ENCODE assay signal across 18 cellular contexts in genomic region chr15:35606345-35606744, GRCh38.
"Had no signal": no experiment of that assay in that cellular context is flagged by ENCODE, and none has a peak within 500 bp of the region (broad histone marks: within the 10 kb centered on the region; RNA-seq: fewer than 3 reads in every experiment).

No MANE protein-coding gene starts in this region.

- H3K27me3 ChIP-seq: body of pancreas, right lobe of liver, upper lobe of right lung had no signal

- H3K4me3 ChIP-seq: body of pancreas, psoas muscle, right lobe of liver, smooth muscle cell, upper lobe of right lung had no signal

- H3K4me2 ChIP-seq: smooth muscle cell had no signal

- H3K9me3 Mint-ChIP-seq: central memory CD8-positive, alpha-beta T cell had no signal

- H3K4me1 ChIP-seq: body of pancreas, psoas muscle, right lobe of liver, upper lobe of right lung had no signal

- H3K4me3 Mint-ChIP-seq: activated naive CD8-positive, alpha-beta T cell; central memory CD8-positive, alpha-beta T cell; natural killer cell; T-cell had no signal

- H3K27me3 Mint-ChIP-seq: activated naive CD8-positive, alpha-beta T cell; central memory CD8-positive, alpha-beta T cell had no signal

- H3K9me3 ChIP-seq: body of pancreas, right lobe of liver, upper lobe of right lung had no signal

- FAIRE-seq: frontal cortex had no signal

- DNase-seq: activated CD4-positive, alpha-beta T cell treated with anti-CD3 and anti-CD28 coated beads, Interleukin-2, amount 50 U/mL, for 1 hour; activated CD8-positive, alpha-beta memory T cell treated with anti-CD3 and anti-CD28 coated beads for 24 hours; activated gamma-delta T cell treated with Interleukin-2 at 50 U/mL for 16 hours; amniotic stem cell; body of pancreas; effector memory CD4-positive, alpha-beta T cell; islet precursor cell; natural killer cell; psoas muscle; right lobe of liver; stimulated activated naive CD8-positive, alpha-beta T cell treated with anti-CD3 and anti-CD28 coated beads, Interleukin-15, Interleukin-2, amounts not matched to agents 100 U/mL and 50 U/mL, for 24 hours; T-cell; T-helper 9 cell; upper lobe of right lung had no signal

- H3K36me3 Mint-ChIP-seq: natural killer cell, T-cell had no signal

- H3K27ac ChIP-seq: body of pancreas, psoas muscle, right lobe of liver, upper lobe of right lung had no signal

- H3K4me1 Mint-ChIP-seq: central memory CD8-positive, alpha-beta T cell; natural killer cell; T-cell had no signal

- H3K27ac Mint-ChIP-seq: activated naive CD8-positive, alpha-beta T cell; natural killer cell; T-cell had no signal

- H3K36me3 ChIP-seq: right lobe of liver, upper lobe of right lung had no signal
